Comparison of ENCODE assay signal across 1 cellular context in genomic region chr12:7352661-7353060, GRCh38.
TF ChIP-seq lines count a peak whose summit lies in the region.

No MANE protein-coding gene starts in this region.

TF ChIP-seq in GM23338, 12 proteins besides CTCF, POLR2A, EP300 and RAD21 (continued from another document):
- no peak for TF ChIP-seq ZNF462 (CRISPR knock-in tag; IDR thresholded peaks at IDR 0.05)
- TF ChIP-seq STAT1 (IDR thresholded peaks at IDR 0.05; ENCODE audit: unreplicated experiment) = no peak
- TF ChIP-seq ETS1 (IDR thresholded peaks at IDR 0.05) = no peak
- no peak for TF ChIP-seq JUNB (IDR thresholded peaks at IDR 0.05; ENCODE audit: unreplicated experiment)
- no peak for TF ChIP-seq EZH2phosphoT487 (IDR thresholded peaks at IDR 0.05; ENCODE audit: unreplicated experiment)
- no peak for TF ChIP-seq CREB1 (CRISPR knock-in tag; IDR thresholded peaks at IDR 0.05; ENCODE audit: low read depth)
- TF ChIP-seq NANOG (IDR thresholded peaks at IDR 0.05; ENCODE audit: borderline replicate concordance) = no peak
